ENCODE assay signal across 21 cellular contexts in genomic region chr1:34876406-34876805, GRCh38. TPM values are rescaled to one million over a fixed set of nuclear protein-coding genes. Genes with fewer than 3 reads are reported as not detected.
"Had no signal": no experiment of that assay in that cellular context is flagged by ENCODE, and none has a peak within 500 bp of the region (broad histone marks: within the 10 kb centered on the region; RNA-seq: fewer than 3 reads in every experiment).

No MANE protein-coding gene starts in this region.

- H3K4me3 ChIP-seq: left lung, psoas muscle, sigmoid colon, thoracic aorta, tibial nerve, upper lobe of left lung, uterus had no signal

- H3K27ac ChIP-seq: left lung, psoas muscle, sigmoid colon, thoracic aorta, tibial nerve, upper lobe of left lung, uterus had no signal

- H3K36me3 Mint-ChIP-seq: naive thymus-derived CD4-positive, alpha-beta T cell had no signal

- H3K4me3 Mint-ChIP-seq: effector memory CD8-positive, alpha-beta T cell; naive thymus-derived CD4-positive, alpha-beta T cell; nephron; stimulated activated naive B cell treated with anti-CD40 and anti-IgM and Interleukin-4, amounts not matched to agents 10 μg/mL and 1 μg/mL and 100 μg/mL, for 72 hours; stimulated activated naive CD8-positive, alpha-beta T cell treated with anti-CD3 and anti-CD28 coated beads, Interleukin-15, Interleukin-2, amounts not matched to agents 100 ng/mL and 50 ng/mL, for 24 hours had no signal

- ATAC-seq: effector memory CD8-positive, alpha-beta T cell; left cardiac atrium; left lung; naive thymus-derived CD4-positive, alpha-beta T cell; psoas muscle; right cardiac atrium; stimulated activated naive B cell treated with anti-CD40 and anti-IgM and Interleukin-4, amounts not matched to agents 10 μg/mL and 1 μg/mL and 100 μg/mL, for 72 hours had no signal

- H3K4me1 ChIP-seq: left lung, psoas muscle, sigmoid colon, tibial nerve, upper lobe of left lung, uterus had no signal

- H3K27ac Mint-ChIP-seq: effector memory CD8-positive, alpha-beta T cell; naive thymus-derived CD4-positive, alpha-beta T cell; nephron; stimulated activated naive B cell treated with anti-CD40 and anti-IgM and Interleukin-4, amounts not matched to agents 10 μg/mL and 1 μg/mL and 100 μg/mL, for 72 hours; stimulated activated naive CD8-positive, alpha-beta T cell treated with anti-CD3 and anti-CD28 coated beads, Interleukin-15, Interleukin-2, amounts not matched to agents 100 ng/mL and 50 ng/mL, for 24 hours had no signal

- H3K36me3 ChIP-seq: left lung, sigmoid colon, thoracic aorta, tibial nerve, upper lobe of left lung, uterus had no signal

- H3K9me3 Mint-ChIP-seq: effector memory CD8-positive, alpha-beta T cell; nephron; stimulated activated naive CD8-positive, alpha-beta T cell treated with anti-CD3 and anti-CD28 coated beads, Interleukin-15, Interleukin-2, amounts not matched to agents 100 ng/mL and 50 ng/mL, for 24 hours had no signal

- H3K9me3 ChIP-seq: left lung, psoas muscle, sigmoid colon, thoracic aorta, upper lobe of left lung, uterus had no signal

- DNase-seq: cortex of kidney; effector memory CD8-positive, alpha-beta T cell; left cardiac atrium; left lung; mesenchymal stem cell; midbrain; naive thymus-derived CD4-positive, alpha-beta T cell; nucleus accumbens; psoas muscle; right cardiac atrium; sigmoid colon; stimulated activated CD4-positive, alpha-beta T cell treated with anti-CD3 and anti-CD28 coated beads, Interleukin-4, amount 100 ng/mL, for 4 hours; stimulated activated naive B cell treated with anti-CD40 and anti-IgM and Interleukin-4, amounts not matched to agents 10 μg/mL and 1 μg/mL and 100 μg/mL, for 72 hours; upper lobe of left lung; uterus had no signal

- H3K4me1 Mint-ChIP-seq: nephron had no signal

RNA-seq across cellular contexts. Expression of gene DLGAP3, which starts 53.0 kb away (rescaled TPM):
- total RNA-seq: lung microvascular endothelial cell, skeletal muscle tissue had no signal
